ENCODE assay signal across 9 cellular contexts in the genomic region with DNA sequence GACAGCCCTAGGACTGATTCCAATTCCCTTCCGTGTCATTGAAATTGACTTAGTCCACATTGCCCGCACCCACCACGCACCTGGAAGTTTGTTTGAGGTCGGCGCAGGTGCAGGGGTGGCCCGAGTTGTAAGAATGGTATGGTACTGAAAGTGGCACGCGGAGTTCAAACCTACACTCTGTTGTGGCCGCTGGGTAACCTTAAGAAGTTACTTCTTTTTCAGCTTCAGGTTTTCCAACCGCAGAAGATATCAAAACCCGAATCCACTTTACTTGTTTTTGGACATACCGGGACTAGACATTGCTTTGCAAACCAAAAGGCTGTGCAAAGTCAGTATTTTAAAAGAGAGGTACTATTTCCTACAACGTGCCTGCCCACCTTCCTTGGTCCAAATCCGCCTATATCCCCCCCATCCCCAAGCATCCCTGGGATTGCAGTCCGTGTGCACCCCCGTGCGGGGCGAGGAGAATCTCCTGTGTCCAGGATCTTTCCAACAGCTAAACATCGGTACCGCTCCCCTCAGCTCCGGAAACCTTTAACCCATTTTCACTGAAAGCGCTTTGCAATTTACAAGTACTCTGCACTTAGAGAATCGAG. TPM values are rescaled to one million over a fixed set of nuclear protein-coding genes. Genes with fewer than 3 reads are reported as not detected.
DNase-seq lines count a peak whose midpoint lies in the region; ATAC-seq, FAIRE-seq and TF ChIP-seq lines count a peak whose summit lies in the region.
"Had no signal": no experiment of that assay in that cellular context is flagged by ENCODE, and none has a peak within 500 bp of the region (broad histone marks: within the 10 kb centered on the region; RNA-seq: fewer than 3 reads in every experiment).

No MANE protein-coding gene starts in this region.

- H3K27ac ChIP-seq in prostate gland (no peak overlapping the region), small intestine (ENCODE audit: low read depth in 1 of 2, low read length in 1 of 2) (no peak overlapping the region)

- peak overlapping the region in 1 of 2 donors; percentile 83 for H3K4me3 Mint-ChIP-seq in CD14-positive monocyte

- intact Hi-C loops in prostate gland (cut with DNase I), result loop anchor here (2.0 to 10.0 kb wide), 7 partner anchors 432 to 1332 kb away; no protein-coding TSS in a partner anchor
- intact Hi-C loops in CD14-positive monocyte (cut with micrococcal nuclease), result loop anchor here (2.0 to 5.0 kb wide), 3 partner anchors 1257 to 1332 kb away; no protein-coding TSS in a partner anchor

- H3K4me1 ChIP-seq in prostate gland (replicated peaks) (no peaks in the 10 kb centered on the region), small intestine (ENCODE audit: control insufficient read depth in 2 of 2, insufficient read depth in 1 of 2, low read depth in 1 of 2, low read length in 1 of 2) (no peaks in the 10 kb centered on the region)

- FAIRE-seq in small intestine (lab: Jason Lieb, UNC), result no peak
- FAIRE-seq: K562 had no signal

- DNase-seq in EL, result peak; percentile 18
- peak in 1 of 2 donors; percentile 26 for DNase-seq in foreskin fibroblast
- DNase-seq in prostate gland (ENCODE audit: low spot score), result no peak
- no peak for DNase-seq in CD14-positive monocyte (ENCODE audit: low spot score)
- DNase-seq in small intestine, result no peak
- DNase-seq in islet precursor cell, result no peak
- no peak for DNase-seq in hippocampal formation (lab: John Stamatoyannopoulos, UW)

- H3K4me1 Mint-ChIP-seq in CD14-positive monocyte, result peaks cover 4% of the 10 kb centered on the region

- WGBS in prostate gland, result 3% methylated on average over 23 of the region's 23 CpGs
- WGBS in small intestine, 3 donors, result 4 to 7% (median 5%) methylated on average over 23 of the region's 23 CpGs

- H3K4me3 ChIP-seq in foreskin fibroblast (ENCODE audit: low read depth in 1 of 2, low read length in 2 of 2) (peak overlapping the region; percentile 55 to 86), prostate gland (peak overlapping the region; percentile 29 to 39), small intestine (ENCODE audit: low read depth in 1 of 2, low read length in 2 of 2) (peak overlapping the region in 1 of 2 donors; percentile 39)
- H3K4me3 ChIP-seq: K562 had no signal

- H3K27me3 ChIP-seq in prostate gland (replicated peaks; ENCODE audit: insufficient read depth) (no peaks in the 10 kb centered on the region), small intestine (ENCODE audit: control insufficient read depth in 2 of 2, insufficient read depth in 2 of 2, low read length in 2 of 2) (peaks cover 10 to 11% of the 10 kb centered on the region in 2 donors)

- no peak for TF ChIP-seq POLR2A in prostate gland (IDR thresholded peaks at IDR 0.05)

- TF ChIP-seq CTCF in foreskin fibroblast (IDR thresholded peaks at IDR 0.05; ENCODE audit: low read depth, low read length), result no peak
- no peak for TF ChIP-seq CTCF in prostate gland (IDR thresholded peaks at IDR 0.05)
- TF ChIP-seq CTCF in CD14-positive monocyte (IDR thresholded peaks at IDR 0.05), result no peak

- H3K36me3 Mint-ChIP-seq in CD14-positive monocyte, result no peaks in the 10 kb centered on the region

- H3K27me3 Mint-ChIP-seq in CD14-positive monocyte (ENCODE audit: low read depth in 3 of 3), result peaks cover 53 to 77% (median 64%) of the 10 kb centered on the region in 3 donors

- H3K36me3 ChIP-seq in prostate gland (no peaks in the 10 kb centered on the region), small intestine (ENCODE audit: control insufficient read depth in 2 of 2, insufficient read depth in 2 of 2, low read length in 2 of 2) (no peaks in the 10 kb centered on the region)

- H3K9me3 Mint-ChIP-seq in CD14-positive monocyte, result peaks cover 0 to 9% (median 0%) of the 10 kb centered on the region in 7 donors

- no peaks in the 10 kb centered on the region for H3K9me3 ChIP-seq in prostate gland
- H3K9me3 ChIP-seq in small intestine (ENCODE audit: control insufficient read depth, low read depth), result no peaks in the 10 kb centered on the region

- H3K27ac Mint-ChIP-seq in CD14-positive monocyte, result peak overlapping the region in 1 of 7 donors; percentile 16

- no peak for ATAC-seq in SK-N-SH treated with all-trans-retinoic acid at 6 μM for 48 hours
- ATAC-seq: K562 had no signal

TF ChIP-seq in SK-N-SH treated with all-trans-retinoic acid at 6 μM for 48 hours, 23 proteins besides CTCF, POLR2A, EP300 and RAD21:
- TF ChIP-seq ISL1 (CRISPR knock-in tag; IDR thresholded peaks at IDR 0.05) (no peak), ZNF8 (CRISPR knock-in tag; IDR thresholded peaks at IDR 0.05) (peak; percentile 80)

RNA-seq across cellular contexts. Expression of a gene that starts 1.0 kb away (rescaled TPM):
- 100 to 1,000 TPM in 1 of 2 donors, 10 to 100 TPM in 1; 71.6 to 105 TPM for total RNA-seq in prostate gland
- under 1 TPM in 1 of 2 donors, not detected in 1; 0.06 TPM for polyA plus RNA-seq in CD14-positive monocyte
- 10 to 100 TPM in 1 of 3 donors, 1 to 10 TPM in 2; 1.6 to 92.1 (median 7.0) TPM for polyA plus RNA-seq in small intestine

RNA-seq across cellular contexts. Expression of a gene that starts 31.8 kb away (rescaled TPM):
- not detected for total RNA-seq in prostate gland
- polyA plus RNA-seq in CD14-positive monocyte (not detected), small intestine (not detected)
- total RNA-seq: K562 had no signal
- polyA plus RNA-seq: K562 had no signal

RNA-seq across cellular contexts. Expression of a gene that starts 47.2 kb away (rescaled TPM):
- total RNA-seq in prostate gland, result not detected
- polyA plus RNA-seq in CD14-positive monocyte (not detected), small intestine (not detected)
- total RNA-seq: K562 had no signal
- polyA plus RNA-seq: K562 had no signal
